1 cellular context compared by ENCODE assay signal in the genomic region with DNA sequence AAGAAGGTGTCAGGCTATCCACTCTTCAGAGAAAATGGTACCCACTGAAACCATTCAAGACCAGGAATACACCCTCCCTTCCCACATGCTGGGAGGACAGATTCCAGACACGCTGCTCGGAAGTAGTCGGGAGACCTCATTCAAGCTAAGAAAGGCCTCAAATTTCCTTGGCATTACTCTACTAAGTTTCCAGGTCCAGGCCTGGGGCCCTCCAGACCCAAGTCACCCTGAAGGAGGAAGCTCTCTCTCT.
TF ChIP-seq lines count a peak whose summit lies in the region.

No MANE protein-coding gene starts in this region.

TF ChIP-seq in HepG2, 621 proteins besides CTCF, POLR2A, EP300 and RAD21 (continues in another document):
- no peak for TF ChIP-seq ZNF296 (CRISPR knock-in tag; conservative IDR thresholded peaks at IDR 0.05)
- no peak for TF ChIP-seq TGIF2 (CRISPR knock-in tag; IDR thresholded peaks at IDR 0.05)
- peak; percentile 20 for TF ChIP-seq BRD4 (CRISPR knock-in tag; IDR thresholded peaks at IDR 0.05)
- TF ChIP-seq SAFB2 (CRISPR knock-in tag; IDR thresholded peaks at IDR 0.05; ENCODE audit: borderline replicate concordance, low read depth) = no peak
- peak; percentile 63; the same call in 1 of the 2 replicates for TF ChIP-seq ELF4 (CRISPR knock-in tag; IDR thresholded peaks at IDR 0.05; ENCODE audit: borderline replicate concordance)
- TF ChIP-seq, protein P1, sequence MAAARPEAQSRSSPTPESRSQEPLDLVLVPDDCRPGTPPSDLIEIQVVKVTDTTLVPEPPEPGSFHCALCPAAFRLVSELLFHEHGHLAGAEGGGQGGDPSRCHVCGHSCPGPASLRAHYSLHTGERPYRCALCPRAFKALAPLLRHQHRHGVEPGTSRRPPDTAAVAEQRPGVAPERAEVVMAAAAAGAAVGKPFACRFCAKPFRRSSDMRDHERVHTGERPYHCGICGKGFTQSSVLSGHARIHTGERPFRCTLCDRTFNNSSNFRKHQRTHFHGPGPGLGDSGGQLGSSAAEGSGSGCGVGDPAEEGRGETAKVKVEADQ (CRISPR knock-in tag; IDR thresholded peaks at IDR 0.05; ENCODE audit: borderline replicate concordance) = no peak
- no peak for TF ChIP-seq BATF2 (CRISPR knock-in tag; IDR thresholded peaks at IDR 0.05)
- TF ChIP-seq, protein P2, sequence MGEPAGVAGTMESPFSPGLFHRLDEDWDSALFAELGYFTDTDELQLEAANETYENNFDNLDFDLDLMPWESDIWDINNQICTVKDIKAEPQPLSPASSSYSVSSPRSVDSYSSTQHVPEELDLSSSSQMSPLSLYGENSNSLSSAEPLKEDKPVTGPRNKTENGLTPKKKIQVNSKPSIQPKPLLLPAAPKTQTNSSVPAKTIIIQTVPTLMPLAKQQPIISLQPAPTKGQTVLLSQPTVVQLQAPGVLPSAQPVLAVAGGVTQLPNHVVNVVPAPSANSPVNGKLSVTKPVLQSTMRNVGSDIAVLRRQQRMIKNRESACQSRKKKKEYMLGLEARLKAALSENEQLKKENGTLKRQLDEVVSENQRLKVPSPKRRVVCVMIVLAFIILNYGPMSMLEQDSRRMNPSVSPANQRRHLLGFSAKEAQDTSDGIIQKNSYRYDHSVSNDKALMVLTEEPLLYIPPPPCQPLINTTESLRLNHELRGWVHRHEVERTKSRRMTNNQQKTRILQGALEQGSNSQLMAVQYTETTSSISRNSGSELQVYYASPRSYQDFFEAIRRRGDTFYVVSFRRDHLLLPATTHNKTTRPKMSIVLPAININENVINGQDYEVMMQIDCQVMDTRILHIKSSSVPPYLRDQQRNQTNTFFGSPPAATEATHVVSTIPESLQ (CRISPR knock-in tag; conservative IDR thresholded peaks at IDR 0.05) = no peak
- TF ChIP-seq ZSCAN30 (CRISPR knock-in tag; IDR thresholded peaks at IDR 0.05) = no peak
- TF ChIP-seq MBNL3 (CRISPR knock-in tag; conservative IDR thresholded peaks at IDR 0.05) = peak; percentile 83; the same call in 1 of the 2 replicates
- 0 out of 2 replicates have a peak, but pooled peaks have one; percentile 28 for TF ChIP-seq ZBTB7B (CRISPR knock-in tag; IDR thresholded peaks at IDR 0.05)
- no peak for TF ChIP-seq ZNF414 (CRISPR knock-in tag; IDR thresholded peaks at IDR 0.05)
- TF ChIP-seq, protein P3, sequence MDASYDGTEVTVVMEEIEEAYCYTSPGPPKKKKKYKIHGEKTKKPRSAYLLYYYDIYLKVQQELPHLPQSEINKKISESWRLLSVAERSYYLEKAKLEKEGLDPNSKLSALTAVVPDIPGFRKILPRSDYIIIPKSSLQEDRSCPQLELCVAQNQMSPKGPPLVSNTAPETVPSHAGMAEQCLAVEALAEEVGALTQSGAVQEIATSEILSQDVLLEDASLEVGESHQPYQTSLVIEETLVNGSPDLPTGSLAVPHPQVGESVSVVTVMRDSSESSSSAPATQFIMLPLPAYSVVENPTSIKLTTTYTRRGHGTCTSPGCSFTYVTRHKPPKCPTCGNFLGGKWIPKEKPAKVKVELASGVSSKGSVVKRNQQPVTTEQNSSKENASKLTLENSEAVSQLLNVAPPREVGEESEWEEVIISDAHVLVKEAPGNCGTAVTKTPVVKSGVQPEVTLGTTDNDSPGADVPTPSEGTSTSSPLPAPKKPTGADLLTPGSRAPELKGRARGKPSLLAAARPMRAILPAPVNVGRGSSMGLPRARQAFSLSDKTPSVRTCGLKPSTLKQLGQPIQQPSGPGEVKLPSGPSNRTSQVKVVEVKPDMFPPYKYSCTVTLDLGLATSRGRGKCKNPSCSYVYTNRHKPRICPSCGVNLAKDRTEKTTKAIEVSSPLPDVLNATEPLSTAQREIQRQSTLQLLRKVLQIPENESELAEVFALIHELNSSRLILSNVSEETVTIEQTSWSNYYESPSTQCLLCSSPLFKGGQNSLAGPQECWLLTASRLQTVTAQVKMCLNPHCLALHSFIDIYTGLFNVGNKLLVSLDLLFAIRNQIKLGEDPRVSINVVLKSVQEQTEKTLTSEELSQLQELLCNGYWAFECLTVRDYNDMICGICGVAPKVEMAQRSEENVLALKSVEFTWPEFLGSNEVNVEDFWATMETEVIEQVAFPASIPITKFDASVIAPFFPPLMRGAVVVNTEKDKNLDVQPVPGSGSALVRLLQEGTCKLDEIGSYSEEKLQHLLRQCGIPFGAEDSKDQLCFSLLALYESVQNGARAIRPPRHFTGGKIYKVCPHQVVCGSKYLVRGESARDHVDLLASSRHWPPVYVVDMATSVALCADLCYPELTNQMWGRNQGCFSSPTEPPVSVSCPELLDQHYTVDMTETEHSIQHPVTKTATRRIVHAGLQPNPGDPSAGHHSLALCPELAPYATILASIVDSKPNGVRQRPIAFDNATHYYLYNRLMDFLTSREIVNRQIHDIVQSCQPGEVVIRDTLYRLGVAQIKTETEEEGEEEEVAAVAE (CRISPR knock-in tag; IDR thresholded peaks at IDR 0.05; ENCODE audit: borderline replicate concordance) = no peak
- no peak for TF ChIP-seq ZNF333 (CRISPR knock-in tag; IDR thresholded peaks at IDR 0.05; ENCODE audit: borderline replicate concordance)
- TF ChIP-seq RBFOX2 (IDR thresholded peaks at IDR 0.05; ENCODE audit: low read depth, low read length) = peak; percentile 41; the same call in 1 of the 2 replicates
- TF ChIP-seq ASH2L (IDR thresholded peaks at IDR 0.05; ENCODE audit: insufficient read length, low read depth, low read length) = peak; percentile 93
- no peak for TF ChIP-seq SOX13 (IDR thresholded peaks at IDR 0.05)
- no peak for TF ChIP-seq SOX13 (CRISPR knock-in tag; conservative IDR thresholded peaks at IDR 0.05 in 1 of 2, IDR thresholded peaks at IDR 0.05 in 1 of 2)
- no peak; the same call in 1 of the 2 replicates for TF ChIP-seq KMT2B (CRISPR knock-in tag; IDR thresholded peaks at IDR 0.05)
- TF ChIP-seq, protein P4, sequence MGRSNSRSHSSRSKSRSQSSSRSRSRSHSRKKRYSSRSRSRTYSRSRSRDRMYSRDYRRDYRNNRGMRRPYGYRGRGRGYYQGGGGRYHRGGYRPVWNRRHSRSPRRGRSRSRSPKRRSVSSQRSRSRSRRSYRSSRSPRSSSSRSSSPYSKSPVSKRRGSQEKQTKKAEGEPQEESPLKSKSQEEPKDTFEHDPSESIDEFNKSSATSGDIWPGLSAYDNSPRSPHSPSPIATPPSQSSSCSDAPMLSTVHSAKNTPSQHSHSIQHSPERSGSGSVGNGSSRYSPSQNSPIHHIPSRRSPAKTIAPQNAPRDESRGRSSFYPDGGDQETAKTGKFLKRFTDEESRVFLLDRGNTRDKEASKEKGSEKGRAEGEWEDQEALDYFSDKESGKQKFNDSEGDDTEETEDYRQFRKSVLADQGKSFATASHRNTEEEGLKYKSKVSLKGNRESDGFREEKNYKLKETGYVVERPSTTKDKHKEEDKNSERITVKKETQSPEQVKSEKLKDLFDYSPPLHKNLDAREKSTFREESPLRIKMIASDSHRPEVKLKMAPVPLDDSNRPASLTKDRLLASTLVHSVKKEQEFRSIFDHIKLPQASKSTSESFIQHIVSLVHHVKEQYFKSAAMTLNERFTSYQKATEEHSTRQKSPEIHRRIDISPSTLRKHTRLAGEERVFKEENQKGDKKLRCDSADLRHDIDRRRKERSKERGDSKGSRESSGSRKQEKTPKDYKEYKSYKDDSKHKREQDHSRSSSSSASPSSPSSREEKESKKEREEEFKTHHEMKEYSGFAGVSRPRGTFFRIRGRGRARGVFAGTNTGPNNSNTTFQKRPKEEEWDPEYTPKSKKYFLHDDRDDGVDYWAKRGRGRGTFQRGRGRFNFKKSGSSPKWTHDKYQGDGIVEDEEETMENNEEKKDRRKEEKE (IDR thresholded peaks at IDR 0.05) = no peak
- no peak for TF ChIP-seq ZNF260 (CRISPR knock-in tag; IDR thresholded peaks at IDR 0.05; ENCODE audit: borderline replicate concordance, low read depth)
- TF ChIP-seq, protein P5, sequence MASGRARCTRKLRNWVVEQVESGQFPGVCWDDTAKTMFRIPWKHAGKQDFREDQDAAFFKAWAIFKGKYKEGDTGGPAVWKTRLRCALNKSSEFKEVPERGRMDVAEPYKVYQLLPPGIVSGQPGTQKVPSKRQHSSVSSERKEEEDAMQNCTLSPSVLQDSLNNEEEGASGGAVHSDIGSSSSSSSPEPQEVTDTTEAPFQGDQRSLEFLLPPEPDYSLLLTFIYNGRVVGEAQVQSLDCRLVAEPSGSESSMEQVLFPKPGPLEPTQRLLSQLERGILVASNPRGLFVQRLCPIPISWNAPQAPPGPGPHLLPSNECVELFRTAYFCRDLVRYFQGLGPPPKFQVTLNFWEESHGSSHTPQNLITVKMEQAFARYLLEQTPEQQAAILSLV (CRISPR knock-in tag; IDR thresholded peaks at IDR 0.05; ENCODE audit: borderline replicate concordance) = 0 out of 2 replicates have a peak, but pooled peaks have one; percentile 13
- peak; percentile 44; the same call in 1 of the 2 replicates for TF ChIP-seq STAT6 (CRISPR knock-in tag; IDR thresholded peaks at IDR 0.05; ENCODE audit: borderline replicate concordance)
- TF ChIP-seq TBX3 (IDR thresholded peaks at IDR 0.05; ENCODE audit: borderline replicate concordance) = no peak
- no peak for TF ChIP-seq ZSCAN21 (CRISPR knock-in tag; IDR thresholded peaks at IDR 0.05; ENCODE audit: borderline replicate concordance)
- TF ChIP-seq, protein P6, sequence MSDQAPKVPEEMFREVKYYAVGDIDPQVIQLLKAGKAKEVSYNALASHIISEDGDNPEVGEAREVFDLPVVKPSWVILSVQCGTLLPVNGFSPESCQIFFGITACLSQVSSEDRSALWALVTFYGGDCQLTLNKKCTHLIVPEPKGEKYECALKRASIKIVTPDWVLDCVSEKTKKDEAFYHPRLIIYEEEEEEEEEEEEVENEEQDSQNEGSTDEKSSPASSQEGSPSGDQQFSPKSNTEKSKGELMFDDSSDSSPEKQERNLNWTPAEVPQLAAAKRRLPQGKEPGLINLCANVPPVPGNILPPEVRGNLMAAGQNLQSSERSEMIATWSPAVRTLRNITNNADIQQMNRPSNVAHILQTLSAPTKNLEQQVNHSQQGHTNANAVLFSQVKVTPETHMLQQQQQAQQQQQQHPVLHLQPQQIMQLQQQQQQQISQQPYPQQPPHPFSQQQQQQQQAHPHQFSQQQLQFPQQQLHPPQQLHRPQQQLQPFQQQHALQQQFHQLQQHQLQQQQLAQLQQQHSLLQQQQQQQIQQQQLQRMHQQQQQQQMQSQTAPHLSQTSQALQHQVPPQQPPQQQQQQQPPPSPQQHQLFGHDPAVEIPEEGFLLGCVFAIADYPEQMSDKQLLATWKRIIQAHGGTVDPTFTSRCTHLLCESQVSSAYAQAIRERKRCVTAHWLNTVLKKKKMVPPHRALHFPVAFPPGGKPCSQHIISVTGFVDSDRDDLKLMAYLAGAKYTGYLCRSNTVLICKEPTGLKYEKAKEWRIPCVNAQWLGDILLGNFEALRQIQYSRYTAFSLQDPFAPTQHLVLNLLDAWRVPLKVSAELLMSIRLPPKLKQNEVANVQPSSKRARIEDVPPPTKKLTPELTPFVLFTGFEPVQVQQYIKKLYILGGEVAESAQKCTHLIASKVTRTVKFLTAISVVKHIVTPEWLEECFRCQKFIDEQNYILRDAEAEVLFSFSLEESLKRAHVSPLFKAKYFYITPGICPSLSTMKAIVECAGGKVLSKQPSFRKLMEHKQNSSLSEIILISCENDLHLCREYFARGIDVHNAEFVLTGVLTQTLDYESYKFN (CRISPR knock-in tag; conservative IDR thresholded peaks at IDR 0.05) = peak; percentile 84; the same call in 1 of the 2 replicates
- TF ChIP-seq, protein P7, sequence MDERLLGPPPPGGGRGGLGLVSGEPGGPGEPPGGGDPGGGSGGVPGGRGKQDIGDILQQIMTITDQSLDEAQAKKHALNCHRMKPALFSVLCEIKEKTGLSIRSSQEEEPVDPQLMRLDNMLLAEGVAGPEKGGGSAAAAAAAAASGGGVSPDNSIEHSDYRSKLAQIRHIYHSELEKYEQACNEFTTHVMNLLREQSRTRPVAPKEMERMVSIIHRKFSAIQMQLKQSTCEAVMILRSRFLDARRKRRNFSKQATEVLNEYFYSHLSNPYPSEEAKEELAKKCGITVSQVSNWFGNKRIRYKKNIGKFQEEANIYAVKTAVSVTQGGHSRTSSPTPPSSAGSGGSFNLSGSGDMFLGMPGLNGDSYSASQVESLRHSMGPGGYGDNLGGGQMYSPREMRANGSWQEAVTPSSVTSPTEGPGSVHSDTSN (CRISPR knock-in tag; IDR thresholded peaks at IDR 0.05) = no peak
- TF ChIP-seq ZNF75D (CRISPR knock-in tag; IDR thresholded peaks at IDR 0.05; ENCODE audit: borderline replicate concordance) = no peak
- no peak for TF ChIP-seq HHEX (CRISPR knock-in tag; IDR thresholded peaks at IDR 0.05)
- TF ChIP-seq SMYD3 (CRISPR knock-in tag; IDR thresholded peaks at IDR 0.05) = no peak
- TF ChIP-seq, protein P8, sequence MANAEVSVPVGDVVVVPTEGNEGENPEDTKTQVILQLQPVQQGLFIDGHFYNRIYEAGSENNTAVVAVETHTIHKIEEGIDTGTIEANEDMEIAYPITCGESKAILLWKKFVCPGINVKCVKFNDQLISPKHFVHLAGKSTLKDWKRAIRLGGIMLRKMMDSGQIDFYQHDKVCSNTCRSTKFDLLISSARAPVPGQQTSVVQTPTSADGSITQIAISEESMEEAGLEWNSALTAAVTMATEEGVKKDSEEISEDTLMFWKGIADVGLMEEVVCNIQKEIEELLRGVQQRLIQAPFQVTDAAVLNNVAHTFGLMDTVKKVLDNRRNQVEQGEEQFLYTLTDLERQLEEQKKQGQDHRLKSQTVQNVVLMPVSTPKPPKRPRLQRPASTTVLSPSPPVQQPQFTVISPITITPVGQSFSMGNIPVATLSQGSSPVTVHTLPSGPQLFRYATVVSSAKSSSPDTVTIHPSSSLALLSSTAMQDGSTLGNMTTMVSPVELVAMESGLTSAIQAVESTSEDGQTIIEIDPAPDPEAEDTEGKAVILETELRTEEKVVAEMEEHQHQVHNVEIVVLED (CRISPR knock-in tag; IDR thresholded peaks at IDR 0.05; ENCODE audit: borderline replicate concordance) = no peak
- TF ChIP-seq NR3C1 (CRISPR knock-in tag; IDR thresholded peaks at IDR 0.05) = no peak
- peak; percentile 31; the same call in 1 of the 2 replicates for TF ChIP-seq MED1 (CRISPR knock-in tag; IDR thresholded peaks at IDR 0.05)
